ENCODE assay signal across 13 cellular contexts in the genomic region with DNA sequence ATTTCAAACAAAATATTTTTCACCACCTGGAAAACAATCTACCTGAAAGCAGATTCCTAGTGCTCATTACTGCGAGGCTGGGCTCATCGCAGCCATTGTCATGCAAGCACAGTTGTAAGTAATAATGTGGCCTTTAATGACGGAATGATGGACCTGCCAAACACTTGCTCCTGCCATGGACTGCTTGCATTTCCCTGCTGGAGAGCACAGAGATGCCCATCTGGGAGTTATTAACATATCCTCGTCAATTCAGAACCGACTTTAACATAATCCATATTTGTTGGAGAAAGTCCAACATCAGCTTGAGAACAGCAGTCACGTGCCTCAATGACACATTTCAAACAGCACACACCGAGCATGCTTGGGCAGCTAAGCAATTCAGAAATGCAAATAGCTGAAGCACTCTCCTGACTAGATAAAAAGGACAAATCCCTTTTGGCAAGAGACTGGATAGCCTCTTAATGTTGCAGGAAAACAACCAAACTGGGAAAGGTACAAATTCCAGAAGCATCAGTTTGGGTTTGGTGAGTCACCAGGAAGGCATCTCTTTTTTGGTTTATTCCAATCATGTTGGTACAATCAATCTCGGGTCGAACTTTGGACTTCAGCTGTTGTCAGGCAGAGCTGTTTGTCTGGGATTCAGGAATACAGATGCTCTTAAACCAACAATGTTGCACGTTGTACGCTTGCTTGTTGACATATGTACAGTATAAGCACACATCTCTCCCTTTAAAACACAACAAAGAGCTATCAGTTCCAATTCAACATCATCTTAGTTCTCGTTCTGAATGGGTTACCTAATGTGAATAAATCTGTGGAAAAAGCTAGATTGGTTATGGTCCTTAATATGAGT.
DNase-seq lines count a peak whose midpoint lies in the region; ATAC-seq and FAIRE-seq lines count a peak whose summit lies in the region.
"Had no signal": no experiment of that assay in that cellular context is flagged by ENCODE, and none has a peak within 500 bp of the region (broad histone marks: within the 10 kb centered on the region; RNA-seq: fewer than 3 reads in every experiment).

No MANE protein-coding gene starts in this region.

- DNase-seq in AG08395 (ENCODE audit: low spot score) (peak; percentile 53), HS-5 (ENCODE audit: low read depth) (peak; percentile 90), NCI-H748 (lab: John Stamatoyannopoulos, UW; ENCODE audit: unreplicated experiment) (peak; percentile 80), fibroblast of peridontal ligament (ENCODE audit: extremely low read depth) (peak; percentile 32), RCC 7860 (ENCODE audit: low spot score) (no peak), AG08396 (ENCODE audit: low spot score) (no peak), 8988T (no peak)
- DNase-seq: activated CD8-positive, alpha-beta T cell treated with anti-CD3 and anti-CD28 coated beads, Interleukin-2, amount 10 ng/mL, durations not matched to agents 7 days and 5 days; activated naive CD4-positive, alpha-beta T cell treated with anti-CD3 and anti-CD28 coated beads for 36 hours; spleen; upper lobe of left lung had no signal

- no peak for ATAC-seq in GM18909 (IDR thresholded peaks at IDR 0.05; ENCODE audit: poor library complexity, unreplicated experiment)
- ATAC-seq: activated CD8-positive, alpha-beta T cell treated with anti-CD3 and anti-CD28 coated beads, Interleukin-2, amount 10 ng/mL, durations not matched to agents 7 days and 5 days had no signal

- no peak for FAIRE-seq in RCC 7860 (lab: Jason Lieb, UNC)
- FAIRE-seq: GM18507 had no signal

Comparison
In these comparisons a context has a peak if more than half of its experiments do, and no peak if none do; other contexts are left out.
1. DNase-seq: peak in AG08395 (single experiment), HS-5 (single experiment), NCI-H748 (single experiment) and fibroblast of peridontal ligament (single experiment); none in RCC 7860 (single experiment), AG08396 (single experiment) and 8988T (single experiment).